ENCODE assay signal across 20 cellular contexts in genomic region chr16:9395958-9396359, GRCh38.
"Had no signal": no experiment of that assay in that cellular context is flagged by ENCODE, and none has a peak within 500 bp of the region (broad histone marks: within the 10 kb centered on the region; RNA-seq: fewer than 3 reads in every experiment).

No MANE protein-coding gene starts in this region.

- H3K27ac ChIP-seq: breast epithelium, foreskin keratinocyte, psoas muscle, sigmoid colon, spleen, upper lobe of left lung had no signal

- H3K27me3 ChIP-seq: foreskin keratinocyte, sigmoid colon, spleen, upper lobe of left lung had no signal

- H3K4me1 Mint-ChIP-seq: activated naive CD8-positive, alpha-beta T cell treated with anti-CD3 and anti-CD28 coated beads, Interleukin-2, amount 50 U/mL, for 24 hours; activated T-helper 17 cell treated with anti-CD3 and anti-CD28 coated beads, Interleukin-2, amount 50 U/mL, for 72 hours; natural killer cell; stimulated activated naive CD8-positive, alpha-beta T cell treated with anti-CD3 and anti-CD28 coated beads, Interleukin-15, amount 100 ng/mL, for 72 hours had no signal

- H3K4me3 ChIP-seq: breast epithelium, psoas muscle, sigmoid colon, spleen, upper lobe of left lung had no signal

- H3K36me3 ChIP-seq: breast epithelium, sigmoid colon, spleen, upper lobe of left lung had no signal

- H3K27ac Mint-ChIP-seq: activated naive CD4-positive, alpha-beta T cell treated with anti-CD3 and anti-CD28 coated beads for 36 hours; activated naive CD8-positive, alpha-beta T cell treated with anti-CD3 and anti-CD28 coated beads, Interleukin-2, amount 50 U/mL, for 24 hours; activated T-helper 17 cell treated with anti-CD3 and anti-CD28 coated beads, Interleukin-2, amount 50 U/mL, for 72 hours; dendritic cell treated with granulocyte-macrophage colony-stimulating factor and Interleukin-4, amounts not matched to agents 40 ng/mL and 50 ng/mL, for 4 days; natural killer cell; stimulated activated naive CD8-positive, alpha-beta T cell treated with anti-CD3 and anti-CD28 coated beads, Interleukin-15, amount 100 ng/mL, for 72 hours had no signal

- ATAC-seq: activated naive CD8-positive, alpha-beta T cell treated with anti-CD3 and anti-CD28 coated beads, Interleukin-2, amount 50 U/mL, for 24 hours; activated T-helper 17 cell treated with anti-CD3 and anti-CD28 coated beads, Interleukin-2, amount 50 U/mL, for 72 hours; foreskin keratinocyte; natural killer cell; psoas muscle; stimulated activated naive CD8-positive, alpha-beta T cell treated with anti-CD3 and anti-CD28 coated beads, Interleukin-15, amount 100 ng/mL, for 72 hours had no signal

- H3K27me3 Mint-ChIP-seq: activated naive CD8-positive, alpha-beta T cell treated with anti-CD3 and anti-CD28 coated beads, Interleukin-2, amount 50 U/mL, for 24 hours; dendritic cell treated with granulocyte-macrophage colony-stimulating factor and Interleukin-4, amounts not matched to agents 40 ng/mL and 50 ng/mL, for 4 days; stimulated activated naive CD8-positive, alpha-beta T cell treated with anti-CD3 and anti-CD28 coated beads, Interleukin-15, amount 100 ng/mL, for 72 hours had no signal

- H3K4me3 Mint-ChIP-seq: activated naive CD4-positive, alpha-beta T cell treated with anti-CD3 and anti-CD28 coated beads for 36 hours; activated naive CD8-positive, alpha-beta T cell treated with anti-CD3 and anti-CD28 coated beads, Interleukin-2, amount 50 U/mL, for 24 hours; activated T-helper 17 cell treated with anti-CD3 and anti-CD28 coated beads, Interleukin-2, amount 50 U/mL, for 72 hours; dendritic cell treated with granulocyte-macrophage colony-stimulating factor and Interleukin-4, amounts not matched to agents 40 ng/mL and 50 ng/mL, for 4 days; natural killer cell; stimulated activated naive CD8-positive, alpha-beta T cell treated with anti-CD3 and anti-CD28 coated beads, Interleukin-15, amount 100 ng/mL, for 72 hours had no signal

- H3K9me3 Mint-ChIP-seq: activated naive CD8-positive, alpha-beta T cell treated with anti-CD3 and anti-CD28 coated beads, Interleukin-2, amount 50 U/mL, for 24 hours; dendritic cell treated with granulocyte-macrophage colony-stimulating factor and Interleukin-4, amounts not matched to agents 40 ng/mL and 50 ng/mL, for 4 days had no signal

- DNase-seq: activated CD4-positive, CD25-positive, alpha-beta regulatory T cell treated with anti-CD3 and anti-CD28 coated beads, Interleukin-2, amount 50 U/mL, for 72 hours; activated naive CD4-positive, alpha-beta T cell treated with anti-CD3 and anti-CD28 coated beads for 36 hours; activated naive CD8-positive, alpha-beta T cell treated with anti-CD3 and anti-CD28 coated beads, Interleukin-2, amount 50 U/mL, for 24 hours; aorta; cerebellar nuclear complex; effector memory CD4-positive, alpha-beta T cell; foreskin keratinocyte; glutamatergic neuron; natural killer cell; occipital lobe; psoas muscle; sigmoid colon; spleen; stimulated activated naive CD8-positive, alpha-beta T cell treated with anti-CD3 and anti-CD28 coated beads, Interleukin-15, amount 100 ng/mL, for 72 hours; T-helper 1 cell; T1000; upper lobe of left lung had no signal

- H3K4me1 ChIP-seq: breast epithelium, foreskin keratinocyte, psoas muscle, sigmoid colon, spleen, upper lobe of left lung had no signal

- H3K9me3 ChIP-seq: breast epithelium, sigmoid colon, upper lobe of left lung had no signal

- H3K36me3 Mint-ChIP-seq: natural killer cell had no signal
